13 cellular contexts compared by ENCODE assay signal in the genomic region with DNA sequence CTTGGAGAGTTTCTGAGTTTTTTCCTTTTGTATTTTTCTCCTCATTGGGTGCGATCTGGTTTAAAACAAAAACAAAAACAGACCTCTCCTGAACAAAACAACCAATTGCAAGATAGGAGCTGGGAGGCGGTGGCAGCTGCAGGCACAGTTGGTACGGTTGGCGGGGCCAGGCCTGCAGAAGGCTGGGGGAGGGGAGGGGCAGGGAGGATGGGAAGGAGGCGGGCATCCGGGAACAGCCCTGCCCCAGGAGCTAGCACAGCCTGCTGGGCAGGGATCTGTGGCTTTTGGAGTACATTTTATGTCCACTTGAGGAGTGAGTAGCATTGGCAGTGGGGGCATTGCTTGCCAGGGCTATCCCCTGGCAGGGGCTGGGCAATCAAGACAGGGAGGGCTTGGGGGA. TPM values are rescaled to one million over a fixed set of nuclear protein-coding genes. Genes with fewer than 3 reads are reported as not detected.
DNase-seq lines count a peak whose midpoint lies in the region; ATAC-seq lines count a peak whose summit lies in the region.
"Had no signal": no experiment of that assay in that cellular context is flagged by ENCODE, and none has a peak within 500 bp of the region (broad histone marks: within the 10 kb centered on the region; RNA-seq: fewer than 3 reads in every experiment).

No MANE protein-coding gene starts in this region.

- H3K18ac ChIP-seq in neuronal stem cell (ENCODE audit: low read length), result peak overlapping the region; percentile 93

- H4K91ac ChIP-seq in neuronal stem cell (ENCODE audit: low read depth, low read length, poor library complexity), result no peak overlapping the region

- no peak overlapping the region for H3K4ac ChIP-seq in neuronal stem cell (ENCODE audit: low read length)

- H3K27me3 ChIP-seq in neuronal stem cell (ENCODE audit: control insufficient read depth in 3 of 3, insufficient read depth in 3 of 3, low read depth in 1 of 3, low read length in 3 of 3) (peaks cover 0 to 3% (median 0%) of the 10 kb centered on the region in 3 experiments), Karpas-422 (ENCODE audit: low read length) (no peaks in the 10 kb centered on the region)
- H3K27me3 ChIP-seq: MG63 had no signal

- no peak overlapping the region for H4K8ac ChIP-seq in neuronal stem cell (ENCODE audit: low read depth, low read length)

- H3K23ac ChIP-seq in neuronal stem cell (ENCODE audit: low read depth, low read length, poor library complexity), result no peak overlapping the region

- H3K9ac ChIP-seq in neuronal stem cell (ENCODE audit: low read depth, low read length, poor library complexity) (no peak overlapping the region), Karpas-422 (ENCODE audit: low read length) (no peak overlapping the region)

- H3K4me1 ChIP-seq in neuronal stem cell (ENCODE audit: control insufficient read depth in 2 of 2, insufficient read depth in 1 of 2, low read depth in 1 of 2, low read length in 2 of 2) (peaks cover 12 to 30% of the 10 kb centered on the region in 2 donors), Karpas-422 (ENCODE audit: low read length) (peaks cover 25% of the 10 kb centered on the region)

- no CpG with 5 or more reads among the region's 6 CpGs for WGBS in neuronal stem cell (ENCODE audit: extremely low coverage in 2 of 2, insufficient read length in 2 of 2, insufficient replicate concordance in 1 of 2), 2 donors

- peak overlapping the region; percentile 47 for H2AK5ac ChIP-seq in neuronal stem cell (ENCODE audit: low read depth, low read length)

- H2AFZ ChIP-seq in neuronal stem cell (ENCODE audit: low read length) (no peak overlapping the region), Karpas-422 (ENCODE audit: low read length) (no peak overlapping the region)

- no peak overlapping the region for H2BK12ac ChIP-seq in neuronal stem cell (ENCODE audit: low read length)

- ATAC-seq in GM18517 (IDR thresholded peaks at IDR 0.05; ENCODE audit: unreplicated experiment), result no peak

- no peaks in the 10 kb centered on the region for H3K36me3 ChIP-seq in neuronal stem cell (replicated peaks in 1 of 2; ENCODE audit: control insufficient read depth in 2 of 2, insufficient read depth in 2 of 2, low read length in 2 of 2)
- no peaks in the 10 kb centered on the region for H3K36me3 ChIP-seq in Karpas-422 (ENCODE audit: insufficient read depth, low read length)
- H3K36me3 ChIP-seq: MG63 had no signal

- H3K9me2 ChIP-seq in Karpas-422 (replicated peaks; ENCODE audit: insufficient read depth, low read length), result no peaks in the 10 kb centered on the region

- no peak overlapping the region for H3K14ac ChIP-seq in neuronal stem cell (ENCODE audit: low read length)

- no peaks in the 10 kb centered on the region for H3K79me1 ChIP-seq in neuronal stem cell (ENCODE audit: low read depth, low read length)

- peak overlapping the region; percentile 30 for H2BK15ac ChIP-seq in neuronal stem cell (ENCODE audit: low read length)

- peak; percentile 94 for DNase-seq in DMS153 (lab: John Stamatoyannopoulos, UW)
- peak; percentile 89 for DNase-seq in NCI-H2196 (lab: John Stamatoyannopoulos, UW; ENCODE audit: unreplicated experiment)
- DNase-seq in globus pallidus (ENCODE audit: low spot score), result peak; percentile 91
- no peak for DNase-seq in neuronal stem cell (ENCODE audit: low spot score)
- DNase-seq in RPMI8226, result no peak
- DNase-seq in NCI-H226, result no peak
- DNase-seq in Karpas-422, result no peak
- DNase-seq: activated gamma-delta T cell treated with Interleukin-2 at 50 U/mL for 16 hours, MG63, naive B cell, T-helper 9 cell had no signal

- no peak overlapping the region for H3K4me2 ChIP-seq in neuronal stem cell (ENCODE audit: insufficient read depth, low read length, poor library complexity, severe bottlenecking)
- H3K4me2 ChIP-seq in Karpas-422 (ENCODE audit: low read depth, low read length, poor library complexity, severe bottlenecking), result no peak overlapping the region

- peak overlapping the region; percentile 10 for H2BK5ac ChIP-seq in neuronal stem cell (ENCODE audit: low read length)

- H3K79me2 ChIP-seq in Karpas-422 (ENCODE audit: low read length), result no peaks in the 10 kb centered on the region

- no peak overlapping the region for H2BK120ac ChIP-seq in neuronal stem cell (ENCODE audit: low read depth, low read length)

- no peak overlapping the region for H3K4me3 ChIP-seq in neuronal stem cell (ENCODE audit: low read length in 2 of 2)
- H3K4me3 ChIP-seq in Karpas-422 (ENCODE audit: low read length), result no peak overlapping the region
- H3K4me3 ChIP-seq: MG63 had no signal

- no peaks in the 10 kb centered on the region for H3K9me3 ChIP-seq in neuronal stem cell (replicated peaks in 1 of 2; ENCODE audit: control insufficient read depth in 2 of 2, insufficient read depth in 1 of 2, low read depth in 1 of 2, low read length in 2 of 2)
- no peaks in the 10 kb centered on the region for H3K9me3 ChIP-seq in Karpas-422 (ENCODE audit: low read length)
- H3K9me3 ChIP-seq: MG63 had no signal

- H3K27ac ChIP-seq in neuronal stem cell (replicated peaks; ENCODE audit: low read length) (no peak overlapping the region), Karpas-422 (ENCODE audit: low read length) (no peak overlapping the region)

- H4K20me1 ChIP-seq in Karpas-422 (ENCODE audit: insufficient read depth, low read depth, low read length), result no peaks in the 10 kb centered on the region

RNA-seq across cellular contexts. Expression of a gene that starts 5.2 kb away (rescaled TPM):
- 0.15 TPM for polyA plus RNA-seq in neuronal stem cell (2013, experiment 1 of 2)
- polyA plus RNA-seq in neuronal stem cell (2013, experiment 2 of 2), result 0.26 TPM
- total RNA-seq in Karpas-422 (2014; rRNA removed; shearing (Covaris generic); ENCODE audit: low replicate concordance), result not detected in 2 replicates
- total RNA-seq: epithelial cell of proximal tubule had no signal

RNA-seq across cellular contexts. Expression of a gene that starts 38.5 kb away (rescaled TPM):
- polyA plus RNA-seq in neuronal stem cell (2013, experiment 1 of 2), result 0.20 TPM
- 0.22 TPM for polyA plus RNA-seq in neuronal stem cell (2013, experiment 2 of 2)
- not detected in 2 replicates for total RNA-seq in Karpas-422 (2014; rRNA removed; shearing (Covaris generic); ENCODE audit: low replicate concordance)

Comparison
In these comparisons a context has a peak if more than half of its experiments do, and no peak if none do; other contexts are left out.
1. DNase-seq: peak in DMS153 (single experiment), NCI-H2196 (single experiment) and globus pallidus (single experiment); none in neuronal stem cell (single experiment), RPMI8226 (single experiment), NCI-H226 (single experiment) and Karpas-422 (single experiment).